Comparison of ENCODE assay signal across 19 cellular contexts in genomic region chr11:126162286-126163030, GRCh38. TPM values are rescaled to one million over a fixed set of nuclear protein-coding genes. Genes with fewer than 3 reads are reported as not detected.
DNase-seq lines count a peak whose midpoint lies in the region; FAIRE-seq lines count a peak whose summit lies in the region.
"Had no signal": no experiment of that assay in that cellular context is flagged by ENCODE, and none has a peak within 500 bp of the region (broad histone marks: within the 10 kb centered on the region; RNA-seq: fewer than 3 reads in every experiment).

No MANE protein-coding gene starts in this region.

- no peak overlapping the region for H3K14ac ChIP-seq in mesenchymal stem cell (ENCODE audit: low read length in 2 of 2)

- H3K9ac ChIP-seq in adipocyte (ENCODE audit: low read length) (peak overlapping the region; percentile 69), mesenchymal stem cell (ENCODE audit: low read length) (peak overlapping the region; percentile 76)

- H3K9me3 ChIP-seq in adipocyte (ENCODE audit: control insufficient read depth, low read length), result no peaks in the 10 kb centered on the region
- no peaks in the 10 kb centered on the region for H3K9me3 ChIP-seq in mesenchymal stem cell (ENCODE audit: control insufficient read depth, low read length)
- H3K9me3 ChIP-seq in small intestine (ENCODE audit: control insufficient read depth, low read depth), result no peaks in the 10 kb centered on the region
- H3K9me3 ChIP-seq: ascending aorta, right lobe of liver, SJSA1, upper lobe of right lung had no signal

- peak overlapping the region in 1 of 2 experiments; percentile 41 for H3K4ac ChIP-seq in mesenchymal stem cell (ENCODE audit: low read depth in 1 of 2, low read length in 2 of 2)

- peak overlapping the region; percentile 71 for H4K91ac ChIP-seq in mesenchymal stem cell (ENCODE audit: low read length)

- no peak overlapping the region for H3K4me2 ChIP-seq in mesenchymal stem cell (ENCODE audit: low read length, poor library complexity, severe bottlenecking)

- H3K27me3 ChIP-seq in adipocyte (replicated peaks; ENCODE audit: control insufficient read depth, insufficient read depth, low read length) (no peaks in the 10 kb centered on the region), mesenchymal stem cell (ENCODE audit: control insufficient read depth in 1 of 2, insufficient read depth in 1 of 2, low read length in 2 of 2) (peaks cover 0 to 25% of the 10 kb centered on the region in 2 experiments), small intestine (ENCODE audit: control insufficient read depth in 2 of 2, insufficient read depth in 2 of 2, low read length in 2 of 2) (no peaks in the 10 kb centered on the region)
- H3K27me3 ChIP-seq: ascending aorta, right lobe of liver, SJSA1, upper lobe of right lung had no signal

- H3K4me3 ChIP-seq in adipocyte (ENCODE audit: low read length) (no peak overlapping the region), mesenchymal stem cell (ENCODE audit: insufficient read depth in 1 of 2, low read depth in 1 of 2, low read length in 2 of 2) (no peak overlapping the region), small intestine (ENCODE audit: low read depth in 1 of 2, low read length in 2 of 2) (no peak overlapping the region)
- H3K4me3 ChIP-seq: right lobe of liver, SJSA1, upper lobe of right lung had no signal

- H3K27ac ChIP-seq in mesenchymal stem cell (ENCODE audit: low read length, poor library complexity, severe bottlenecking), result peak overlapping the region; percentile 16
- H3K27ac ChIP-seq in small intestine (ENCODE audit: low read depth in 1 of 2, low read length in 1 of 2), result no peak overlapping the region
- H3K27ac ChIP-seq: 22Rv1, ascending aorta, right lobe of liver, SJSA1, upper lobe of right lung had no signal

- 91% methylated on average over 12 of the region's 14 CpGs for WGBS in mesenchymal stem cell
- 83 to 90% (median 85%) methylated on average over 14 of the region's 14 CpGs for WGBS in small intestine, 3 donors

- H3K79me1 ChIP-seq in mesenchymal stem cell (replicated peaks; ENCODE audit: low read length, poor library complexity, severe bottlenecking), result no peaks in the 10 kb centered on the region

- peak overlapping the region; percentile 31 for H4K8ac ChIP-seq in mesenchymal stem cell (ENCODE audit: low read length)

- H2AK5ac ChIP-seq in mesenchymal stem cell (ENCODE audit: low read length, severe bottlenecking), result no peak overlapping the region

- peak overlapping the region; percentile 4 to 64 for H2BK12ac ChIP-seq in mesenchymal stem cell (ENCODE audit: low read length in 2 of 2)

- H2BK15ac ChIP-seq in mesenchymal stem cell (ENCODE audit: low read depth, poor library complexity, severe bottlenecking), result peak overlapping the region; percentile 27

- H2AFZ ChIP-seq in mesenchymal stem cell (ENCODE audit: low read depth, low read length), result no peak overlapping the region

- H3K23ac ChIP-seq in mesenchymal stem cell (ENCODE audit: low read length in 2 of 2), result no peak overlapping the region

- H2BK5ac ChIP-seq in mesenchymal stem cell (ENCODE audit: low read depth, low read length, poor library complexity, severe bottlenecking), result no peak overlapping the region

- DNase-seq in DMS 273 (lab: John Stamatoyannopoulos, UW; ENCODE audit: unreplicated experiment) (peak; percentile 8), DMS 273 treated with DMSO at 0.1 percent for 48 hours (lab: John Stamatoyannopoulos, UW) (no peak), adipocyte (ENCODE audit: low read depth) (no peak), mesenchymal stem cell (peak; percentile 22), small intestine (peak; percentile 12), NCI-H1694 (lab: John Stamatoyannopoulos, UW) (no peak), GM19239 (ENCODE audit: insufficient read length, low spot score) (no peak), urothelium cell line (ENCODE audit: low spot score) (no peak)
- DNase-seq: activated CD4-positive, alpha-beta T cell treated with anti-CD3 and anti-CD28 coated beads for 36 hours; activated CD8-positive, alpha-beta memory T cell treated with anti-CD3 and anti-CD28 coated beads, Interleukin-2, amount 50 U/mL, for 4 hours; erythroblast; immature natural killer cell; KBM-7; NCI-H1092; upper lobe of right lung had no signal

- no peak overlapping the region for H2BK120ac ChIP-seq in mesenchymal stem cell (ENCODE audit: low read depth, low read length)

- peak overlapping the region; percentile 29 to 47 for H3K18ac ChIP-seq in mesenchymal stem cell (ENCODE audit: low read depth in 1 of 2, low read length in 2 of 2)

- FAIRE-seq in small intestine (lab: Jason Lieb, UNC) (no peak), GM19239 (lab: Jason Lieb, UNC) (no peak), urothelium cell line (lab: Jason Lieb, UNC) (no peak)

- H3K36me3 ChIP-seq in adipocyte (ENCODE audit: control insufficient read depth, insufficient read depth, low read length, severe bottlenecking) (no peaks in the 10 kb centered on the region), mesenchymal stem cell (ENCODE audit: control insufficient read depth in 1 of 2, insufficient read depth in 2 of 2, low read depth in 1 of 2, low read length in 2 of 2) (no peaks in the 10 kb centered on the region), small intestine (ENCODE audit: control insufficient read depth in 2 of 2, insufficient read depth in 2 of 2, low read length in 2 of 2) (no peaks in the 10 kb centered on the region)
- H3K36me3 ChIP-seq: ascending aorta, right lobe of liver, SJSA1, upper lobe of right lung had no signal

- H3K4me1 ChIP-seq in adipocyte (ENCODE audit: control insufficient read depth, insufficient read depth, low read length), result peaks cover 30% of the 10 kb centered on the region
- peaks cover 16% of the 10 kb centered on the region for H3K4me1 ChIP-seq in mesenchymal stem cell (ENCODE audit: control insufficient read depth, insufficient read depth, low read depth, low read length)
- peaks cover 3 to 4% of the 10 kb centered on the region in 2 donors for H3K4me1 ChIP-seq in small intestine (ENCODE audit: control insufficient read depth in 2 of 2, insufficient read depth in 1 of 2, low read depth in 1 of 2, low read length in 1 of 2)
- H3K4me1 ChIP-seq: ascending aorta, right lobe of liver, SJSA1, upper lobe of right lung had no signal

RNA-seq across cellular contexts. Expression of gene RPUSD4, which starts 49.0 kb away (rescaled TPM):
- polyA plus RNA-seq in mesenchymal stem cell (2013, experiment 1 of 2), result 11.2 TPM
- polyA plus RNA-seq in mesenchymal stem cell (2013, experiment 2 of 2), result 11.4 TPM
- 10 to 100 TPM; 11.3 to 23.3 (median 12.3) TPM for polyA plus RNA-seq in small intestine

RNA-seq across cellular contexts. Expression of gene FAM118B, which starts 49.1 kb away (rescaled TPM):
- 19.9 TPM for polyA plus RNA-seq in mesenchymal stem cell (2013, experiment 1 of 2)
- 20.4 TPM for polyA plus RNA-seq in mesenchymal stem cell (2013, experiment 2 of 2)
- 10 to 100 TPM; 20.2 to 30.3 (median 26.2) TPM for polyA plus RNA-seq in small intestine

Comparison
In these comparisons a context has a peak if more than half of its experiments do, and no peak if none do; other contexts are left out.
1. DNase-seq: peak in DMS 273 (single experiment), mesenchymal stem cell (single experiment) and small intestine (single experiment); none in DMS 273 treated with DMSO at 0.1 percent for 48 hours (single experiment), adipocyte (single experiment), NCI-H1694 (single experiment), GM19239 (single experiment) and urothelium cell line (single experiment).